Comparison of ENCODE assay signal across 33 cellular contexts in genomic region chr6:154925130-154925529, GRCh38.
"Had no signal": no experiment of that assay in that cellular context is flagged by ENCODE, and none has a peak within 500 bp of the region (broad histone marks: within the 10 kb centered on the region; RNA-seq: fewer than 3 reads in every experiment).

No MANE protein-coding gene starts in this region.

- H3K27me3 ChIP-seq: brain microvascular endothelial cell, dorsolateral prefrontal cortex had no signal

- DNase-seq: activated CD4-positive, alpha-beta memory T cell treated with anti-CD3 and anti-CD28 coated beads, Interleukin-2, amount 10 ng/mL, durations not matched to agents 7 days and 5 days; activated CD4-positive, alpha-beta T cell treated with anti-CD3 and anti-CD28 coated beads for 1 hour; activated CD4-positive, alpha-beta T cell treated with anti-CD3 and anti-CD28 coated beads for 4 hours; activated CD4-positive, alpha-beta T cell treated with anti-CD3 and anti-CD28 coated beads, Interleukin-2, amount 50 U/mL, for 4 hours; activated CD8-positive, alpha-beta memory T cell treated with anti-CD3 and anti-CD28 coated beads, Interleukin-2, amount 50 U/mL, for 48 hours; activated effector memory CD4-positive, alpha-beta T cell treated with Interleukin-2 at 50 U/mL for 16 hours; activated naive CD4-positive, alpha-beta T cell treated with anti-CD3 and anti-CD28 coated beads, Interleukin-2, amount 50 U/mL, for 16 hours; activated naive CD4-positive, alpha-beta T cell treated with Interleukin-2 at 50 U/mL for 16 hours; activated T-cell treated with anti-CD3 and anti-CD28 coated beads for 4 hours; activated T-cell treated with anti-CD3 and anti-CD28 coated beads, Interleukin-2, amount 50 U/mL, for 24 hours; amniotic stem cell; anterior cingulate cortex; brain microvascular endothelial cell; dorsolateral prefrontal cortex; effector memory CD4-positive, alpha-beta T cell; endodermal cell; foreskin fibroblast; head of caudate nucleus; T-helper 1 cell; T-helper 17 cell; T1000 had no signal

- H3K27me3 Mint-ChIP-seq: activated CD4-positive, alpha-beta memory T cell treated with anti-CD3 and anti-CD28 coated beads, Interleukin-2, amount 10 ng/mL, durations not matched to agents 7 days and 5 days; activated CD4-positive, alpha-beta T cell treated with anti-CD3 and anti-CD28 coated beads, Interleukin-2, amount 10 ng/mL, durations not matched to agents 7 days and 5 days; activated naive CD8-positive, alpha-beta T cell; activated T-cell treated with anti-CD3 and anti-CD28 coated beads, Interleukin-2, amount 50 U/mL, for 24 hours; activated T-helper 17 cell treated with anti-CD3 and anti-CD28 coated beads, Interleukin-2, amount 50 U/mL, for 72 hours; central memory CD8-positive, alpha-beta T cell; dendritic cell treated with granulocyte-macrophage colony-stimulating factor and Interleukin-4, amounts not matched to agents 40 ng/mL and 50 ng/mL, for 4 days; T-helper 17 cell had no signal

- H3K27ac ChIP-seq: brain microvascular endothelial cell, coronary artery, dorsolateral prefrontal cortex had no signal

- FAIRE-seq: astrocyte, bronchial epithelial cell, frontal cortex had no signal

- H3K36me3 ChIP-seq: brain microvascular endothelial cell had no signal

- H3K9me3 Mint-ChIP-seq: activated CD4-positive, alpha-beta memory T cell treated with anti-CD3 and anti-CD28 coated beads, Interleukin-2, amount 10 ng/mL, durations not matched to agents 7 days and 5 days; activated CD4-positive, alpha-beta T cell treated with anti-CD3 and anti-CD28 coated beads, Interleukin-2, amount 10 ng/mL, durations not matched to agents 7 days and 5 days; activated T-cell treated with anti-CD3 and anti-CD28 coated beads, Interleukin-2, amount 50 U/mL, for 24 hours; activated T-helper 17 cell treated with anti-CD3 and anti-CD28 coated beads, Interleukin-2, amount 50 U/mL, for 72 hours; central memory CD8-positive, alpha-beta T cell; dendritic cell treated with granulocyte-macrophage colony-stimulating factor and Interleukin-4, amounts not matched to agents 40 ng/mL and 50 ng/mL, for 4 days; endodermal cell; T-helper 2 cell treated with Interferon-gamma antibody and Interleukin-4, amounts not matched to agents 5 μg/mL and 100 μg/mL, for 36 hours; WTC11 had no signal

- ATAC-seq: activated T-helper 17 cell treated with anti-CD3 and anti-CD28 coated beads, Interleukin-2, amount 50 U/mL, for 72 hours; esophagus mucosa; T-helper 17 cell; WTC11 had no signal

- H3K36me3 Mint-ChIP-seq: activated naive CD8-positive, alpha-beta T cell; WTC11 had no signal

- H3K27ac Mint-ChIP-seq: activated CD4-positive, alpha-beta memory T cell treated with anti-CD3 and anti-CD28 coated beads, Interleukin-2, amount 10 ng/mL, durations not matched to agents 7 days and 5 days; activated naive CD8-positive, alpha-beta T cell; activated T-cell treated with anti-CD3 and anti-CD28 coated beads, Interleukin-2, amount 50 U/mL, for 24 hours; activated T-helper 17 cell treated with anti-CD3 and anti-CD28 coated beads, Interleukin-2, amount 50 U/mL, for 72 hours; dendritic cell treated with granulocyte-macrophage colony-stimulating factor and Interleukin-4, amounts not matched to agents 40 ng/mL and 50 ng/mL, for 4 days; endodermal cell; T-helper 2 cell treated with Interferon-gamma antibody and Interleukin-4, amounts not matched to agents 5 μg/mL and 100 μg/mL, for 36 hours had no signal

- H3K4me3 ChIP-seq: coronary artery, dorsolateral prefrontal cortex had no signal

- H3K4me3 Mint-ChIP-seq: activated CD4-positive, alpha-beta memory T cell treated with anti-CD3 and anti-CD28 coated beads, Interleukin-2, amount 10 ng/mL, durations not matched to agents 7 days and 5 days; activated CD4-positive, alpha-beta T cell treated with anti-CD3 and anti-CD28 coated beads, Interleukin-2, amount 10 ng/mL, durations not matched to agents 7 days and 5 days; activated naive CD8-positive, alpha-beta T cell; activated T-cell treated with anti-CD3 and anti-CD28 coated beads, Interleukin-2, amount 50 U/mL, for 24 hours; activated T-helper 17 cell treated with anti-CD3 and anti-CD28 coated beads, Interleukin-2, amount 50 U/mL, for 72 hours; central memory CD8-positive, alpha-beta T cell; dendritic cell treated with granulocyte-macrophage colony-stimulating factor and Interleukin-4, amounts not matched to agents 40 ng/mL and 50 ng/mL, for 4 days; endodermal cell; T-helper 17 cell; T-helper 2 cell treated with Interferon-gamma antibody and Interleukin-4, amounts not matched to agents 5 μg/mL and 100 μg/mL, for 36 hours; WTC11 had no signal
